2 cellular contexts compared by ENCODE assay signal in the genomic region with DNA sequence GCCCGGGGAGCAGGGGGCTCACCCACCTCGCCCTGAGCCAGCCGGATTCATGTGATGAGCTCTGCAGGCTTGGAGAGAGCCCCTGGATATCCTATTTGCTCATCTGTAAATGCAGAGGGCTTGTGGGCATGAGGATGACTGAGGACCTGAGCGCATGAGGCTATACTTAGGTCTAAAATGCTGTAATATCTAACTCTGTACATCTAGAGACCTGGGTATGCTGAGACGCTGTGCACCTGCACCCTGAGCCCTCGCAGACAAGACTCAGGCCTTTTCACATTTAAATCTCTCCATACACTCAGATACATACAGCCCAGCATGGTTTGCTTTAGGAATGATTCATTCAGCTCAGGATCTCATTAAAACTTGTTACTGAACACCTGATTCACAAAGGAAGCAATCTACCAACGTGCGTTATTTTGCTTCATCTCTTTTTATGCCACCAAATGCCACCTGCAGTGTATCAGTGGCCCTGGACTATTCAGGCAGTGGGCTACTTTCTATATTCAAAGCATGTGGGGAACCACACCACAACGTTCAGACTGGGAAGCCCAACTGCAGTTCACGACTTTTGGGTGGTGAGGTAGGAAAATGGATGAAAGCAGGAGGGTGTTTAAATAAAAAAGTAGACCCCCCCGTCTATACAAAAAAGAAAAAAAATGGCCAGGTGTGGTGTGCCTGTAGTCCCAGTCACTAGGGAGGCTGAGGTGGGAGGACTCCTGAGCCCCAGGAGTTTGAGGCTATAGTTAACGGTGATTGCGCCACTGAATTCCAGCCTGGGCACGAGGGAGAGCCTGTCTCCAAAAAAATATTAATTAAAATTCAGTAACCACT.
TF ChIP-seq lines count a peak whose summit lies in the region.

No MANE protein-coding gene starts in this region.

TF ChIP-seq in IMR-90, 13 proteins besides CTCF, POLR2A, EP300 and RAD21:
- TF ChIP-seq, protein P1, sequence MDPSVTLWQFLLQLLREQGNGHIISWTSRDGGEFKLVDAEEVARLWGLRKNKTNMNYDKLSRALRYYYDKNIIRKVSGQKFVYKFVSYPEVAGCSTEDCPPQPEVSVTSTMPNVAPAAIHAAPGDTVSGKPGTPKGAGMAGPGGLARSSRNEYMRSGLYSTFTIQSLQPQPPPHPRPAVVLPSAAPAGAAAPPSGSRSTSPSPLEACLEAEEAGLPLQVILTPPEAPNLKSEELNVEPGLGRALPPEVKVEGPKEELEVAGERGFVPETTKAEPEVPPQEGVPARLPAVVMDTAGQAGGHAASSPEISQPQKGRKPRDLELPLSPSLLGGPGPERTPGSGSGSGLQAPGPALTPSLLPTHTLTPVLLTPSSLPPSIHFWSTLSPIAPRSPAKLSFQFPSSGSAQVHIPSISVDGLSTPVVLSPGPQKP (IDR thresholded peaks at IDR 0.05; ENCODE audit: borderline replicate concordance, low read depth, low read length): no peak
- TF ChIP-seq CHD1 (IDR thresholded peaks at IDR 0.05; ENCODE audit: low read depth, low read length): no peak

TF ChIP-seq in K562, 482 proteins besides CTCF, POLR2A, EP300 and RAD21:
- TF ChIP-seq LCOR (CRISPR knock-in tag; IDR thresholded peaks at IDR 0.05) (no peak), SMAD3 (CRISPR knock-in tag; conservative IDR thresholded peaks at IDR 0.05) (no peak), RAD51 (IDR thresholded peaks at IDR 0.05; ENCODE audit: borderline replicate concordance, low read depth) (no peak), FOS (IDR thresholded peaks at IDR 0.05; ENCODE audit: extremely low read depth, insufficient read length) (no peak)
